In genomic region chr18:63850010-63850409, GRCh38 we compare ENCODE assay signal across 8 cellular contexts. TPM values are rescaled to one million over a fixed set of nuclear protein-coding genes. Genes with fewer than 3 reads are reported as not detected.
DNase-seq lines count a peak whose midpoint lies in the region; ATAC-seq and TF ChIP-seq lines count a peak whose summit lies in the region.

No MANE protein-coding gene starts in this region.

- H3K4me3 Mint-ChIP-seq in activated T-helper 2 cell treated with anti-CD3 and anti-CD28 coated beads, Interferon-gamma antibody, Interleukin-2, Interleukin-4, amounts not matched to agents 10 μg/mL and 5 μg/mL and 100 μg/mL, durations not matched to agents 14 hours and 24 hours and 36 hours (ENCODE audit: low read depth), result no peak overlapping the region

- no peaks in the 10 kb centered on the region for H3K36me3 ChIP-seq in KMS-11 (ENCODE audit: insufficient read depth)
- no peaks in the 10 kb centered on the region for H3K36me3 ChIP-seq in right lobe of liver

- H3K4me1 ChIP-seq in KMS-11 (ENCODE audit: low read depth, poor library complexity, severe bottlenecking), result no peaks in the 10 kb centered on the region
- no peaks in the 10 kb centered on the region for H3K4me1 ChIP-seq in right lobe of liver

- ATAC-seq in GM19452 (IDR thresholded peaks at IDR 0.05; ENCODE audit: unreplicated experiment) (peak; percentile 57), SK-N-SH treated with all-trans-retinoic acid at 6 μM for 48 hours (peak; percentile 79), right lobe of liver (peak; percentile 93 to 99 (median 96)), HG02973 (IDR thresholded peaks at IDR 0.05; ENCODE audit: unreplicated experiment) (no peak)

- 3% methylated on average over 4 of the region's 4 CpGs for WGBS in right lobe of liver (ENCODE audit: insufficient coverage, low coverage, low lambda C conversion rate, missing lambda C conversion rate)

- peak; percentile 76 for TF ChIP-seq CTCF in KMS-11 (conservative IDR thresholded peaks at IDR 0.05; ENCODE audit: low read depth, low read length)
- TF ChIP-seq CTCF in right lobe of liver (IDR thresholded peaks at IDR 0.05), result peak; percentile 25 to 47 (median 42)

- H3K27ac Mint-ChIP-seq in activated T-helper 2 cell treated with anti-CD3 and anti-CD28 coated beads, Interferon-gamma antibody, Interleukin-2, Interleukin-4, amounts not matched to agents 10 μg/mL and 5 μg/mL and 100 μg/mL, durations not matched to agents 14 hours and 24 hours and 36 hours, result no peak overlapping the region

- no peak overlapping the region for H3K9ac ChIP-seq in KMS-11

- H3K27me3 Mint-ChIP-seq in activated T-helper 2 cell treated with anti-CD3 and anti-CD28 coated beads, Interferon-gamma antibody, Interleukin-2, Interleukin-4, amounts not matched to agents 10 μg/mL and 5 μg/mL and 100 μg/mL, durations not matched to agents 14 hours and 24 hours and 36 hours (ENCODE audit: low read depth), result peaks cover 13% of the 10 kb centered on the region

- H3K27me3 ChIP-seq in KMS-11 (ENCODE audit: insufficient read depth, low read depth) (no peaks in the 10 kb centered on the region), right lobe of liver (no peaks in the 10 kb centered on the region)

- H4K20me1 ChIP-seq in KMS-11 (ENCODE audit: insufficient read depth), result no peaks in the 10 kb centered on the region

- DNase-seq in DMS153 (lab: John Stamatoyannopoulos, UW), result peak; percentile 49
- DNase-seq in right lobe of liver, result no peak
- DNase-seq in activated effector memory CD4-positive, alpha-beta T cell treated with anti-CD3 and anti-CD28 coated beads, Interleukin-2, amount 50 U/mL, for 16 hours, result no peak
- no peak for DNase-seq in activated T-helper 2 cell treated with anti-CD3 and anti-CD28 coated beads, Interferon-gamma antibody, Interleukin-2, Interleukin-4, amounts not matched to agents 10 μg/mL and 5 μg/mL and 100 μg/mL, durations not matched to agents 14 hours and 24 hours and 36 hours (ENCODE audit: low spot score)

- no peaks in the 10 kb centered on the region for H3K9me3 Mint-ChIP-seq in activated T-helper 2 cell treated with anti-CD3 and anti-CD28 coated beads, Interferon-gamma antibody, Interleukin-2, Interleukin-4, amounts not matched to agents 10 μg/mL and 5 μg/mL and 100 μg/mL, durations not matched to agents 14 hours and 24 hours and 36 hours

- H3K4me3 ChIP-seq in KMS-11 (IDR thresholded peaks at IDR 0.05; ENCODE audit: insufficient read depth, low read depth, low read length) (no peak overlapping the region), right lobe of liver (no peak overlapping the region)

- no peak overlapping the region for H3K4me2 ChIP-seq in KMS-11

- no peaks in the 10 kb centered on the region for H3K36me3 Mint-ChIP-seq in activated T-helper 2 cell treated with anti-CD3 and anti-CD28 coated beads, Interferon-gamma antibody, Interleukin-2, Interleukin-4, amounts not matched to agents 10 μg/mL and 5 μg/mL and 100 μg/mL, durations not matched to agents 14 hours and 24 hours and 36 hours (ENCODE audit: low read depth)

- H3K9me3 ChIP-seq in right lobe of liver, result no peaks in the 10 kb centered on the region

- no peak overlapping the region for H3K27ac ChIP-seq in KMS-11
- no peak overlapping the region for H3K27ac ChIP-seq in right lobe of liver

- no peaks in the 10 kb centered on the region for H3K79me2 ChIP-seq in KMS-11 (ENCODE audit: insufficient read depth, low read depth)

- no peaks in the 10 kb centered on the region for H3K4me1 Mint-ChIP-seq in activated T-helper 2 cell treated with anti-CD3 and anti-CD28 coated beads, Interferon-gamma antibody, Interleukin-2, Interleukin-4, amounts not matched to agents 10 μg/mL and 5 μg/mL and 100 μg/mL, durations not matched to agents 14 hours and 24 hours and 36 hours (ENCODE audit: low read depth)

- TF ChIP-seq POLR2A in right lobe of liver (IDR thresholded peaks at IDR 0.05), result no peak

- H2AFZ ChIP-seq in KMS-11 (ENCODE audit: low read depth), result no peak overlapping the region

- intact Hi-C loops in right lobe of liver (cut with DNase I), result loop anchor here in 1 of 2 donors (10.0 kb wide), 1 partner anchor 335 kb away; no protein-coding TSS in a partner anchor
- intact Hi-C loops in activated T-helper 2 cell treated with anti-CD3 and anti-CD28 coated beads, Interferon-gamma antibody, Interleukin-2, Interleukin-4, amounts not matched to agents 10 μg/mL and 5 μg/mL and 100 μg/mL, durations not matched to agents 14 hours and 24 hours and 36 hours (cut with micrococcal nuclease), result no loop called here

TF ChIP-seq in SK-N-SH treated with all-trans-retinoic acid at 6 μM for 48 hours, 23 proteins besides CTCF, POLR2A, EP300 and RAD21:
- no peak for TF ChIP-seq RARB (CRISPR knock-in tag; IDR thresholded peaks at IDR 0.05)
- no peak for TF ChIP-seq BACH2 (CRISPR knock-in tag; IDR thresholded peaks at IDR 0.05; ENCODE audit: borderline replicate concordance)
- TF ChIP-seq ESRRG (CRISPR knock-in tag; IDR thresholded peaks at IDR 0.05), result no peak
- no peak for TF ChIP-seq CSRNP3 (CRISPR knock-in tag; IDR thresholded peaks at IDR 0.05)
- TF ChIP-seq ZFP3 (CRISPR knock-in tag; IDR thresholded peaks at IDR 0.05), result no peak
TF ChIP-seq in SK-N-SH treated with all-trans-retinoic acid at 6 μM for 48 hours: peak in this region for 0.

RNA-seq across cellular contexts. Expression of gene SERPINB2, which starts 37.5 kb away (rescaled TPM):
- not detected for total RNA-seq in right lobe of liver
- not detected in 2 replicates for total RNA-seq in activated T-helper 2 cell treated with anti-CD3 and anti-CD28 coated beads, Interferon-gamma antibody, Interleukin-2, Interleukin-4, amounts not matched to agents 10 μg/mL and 5 μg/mL and 100 μg/mL, durations not matched to agents 14 hours and 24 hours and 36 hours

RNA-seq across cellular contexts. Expression of gene SERPINB10, which starts 57.7 kb away (rescaled TPM):
- under 1 TPM in 1 of 6 experiments, not detected in 5; 0.24 TPM for total RNA-seq in right lobe of liver
- total RNA-seq in activated T-helper 2 cell treated with anti-CD3 and anti-CD28 coated beads, Interferon-gamma antibody, Interleukin-2, Interleukin-4, amounts not matched to agents 10 μg/mL and 5 μg/mL and 100 μg/mL, durations not matched to agents 14 hours and 24 hours and 36 hours, result not detected in 2 replicates
